17 cellular contexts compared by ENCODE assay signal in the genomic region with DNA sequence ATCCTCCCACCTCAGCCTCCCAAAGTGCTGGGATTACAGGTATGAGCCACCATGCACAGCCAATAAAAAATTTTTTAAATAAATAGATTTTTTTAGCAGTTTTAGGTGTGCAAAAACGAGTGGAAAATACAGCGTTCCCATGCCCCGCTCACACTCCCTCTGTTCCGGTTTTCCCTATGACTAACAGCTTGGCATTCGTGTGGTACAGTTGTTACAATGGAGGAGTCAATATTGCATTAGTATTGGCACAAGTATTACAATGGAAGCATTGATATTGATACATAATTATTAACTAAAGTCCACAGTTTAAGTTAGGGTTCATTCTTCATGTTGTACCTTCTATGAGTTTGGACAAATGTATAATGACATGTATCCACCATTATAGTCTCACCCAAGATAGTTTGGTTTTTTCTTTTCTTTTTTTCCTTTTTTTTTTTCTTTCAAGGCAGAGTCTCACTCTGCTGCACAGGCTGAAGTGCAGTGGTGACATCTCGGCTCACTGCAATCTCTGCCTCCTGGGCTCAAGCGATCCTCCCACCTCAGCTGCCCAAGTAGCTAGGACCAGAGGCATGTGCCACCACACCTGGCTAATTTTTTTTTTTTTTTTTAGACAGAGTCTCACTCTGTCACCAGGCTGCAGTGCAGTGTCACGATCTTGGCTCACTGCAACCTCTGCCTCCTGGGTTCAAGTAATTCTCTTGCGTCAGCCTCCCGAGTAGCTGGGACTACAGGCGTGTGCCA. TPM values are rescaled to one million over a fixed set of nuclear protein-coding genes. Genes with fewer than 3 reads are reported as not detected.
A peak's percentile ranks its signal among the peaks of the same experiment; 100 is the strongest.
DNase-seq lines count a peak whose midpoint lies in the region; ATAC-seq, FAIRE-seq and TF ChIP-seq lines count a peak whose summit lies in the region.
"Had no signal": no experiment of that assay in that cellular context is flagged by ENCODE, and none has a peak within 500 bp of the region (broad histone marks: within the 10 kb centered on the region; RNA-seq: fewer than 3 reads in every experiment).

No MANE protein-coding gene starts in this region.

- H3K9me3 Mint-ChIP-seq in MCF 10A (ENCODE audit: unreplicated experiment) = no peaks in the 10 kb centered on the region
- H3K9me3 Mint-ChIP-seq in HFFc6 = no peaks in the 10 kb centered on the region

- H3K27ac Mint-ChIP-seq in MCF 10A (ENCODE audit: low read depth, unreplicated experiment) (no peak overlapping the region), HFFc6 (no peak overlapping the region)

- ATAC-seq in pancreas (peak; percentile 85 to 97 (median 94)), right cardiac atrium (no peak)
- ATAC-seq: K562 had no signal

- H3K4me3 ChIP-seq in breast epithelium (no peak overlapping the region), pancreas (no peak overlapping the region), right cardiac atrium (ENCODE audit: low read length) (no peak overlapping the region)
- H3K4me3 ChIP-seq: K562 had no signal

- TF ChIP-seq CTCF in MCF 10A (IDR thresholded peaks at IDR 0.05; ENCODE audit: unreplicated experiment) = no peak
- TF ChIP-seq CTCF in breast epithelium (IDR thresholded peaks at IDR 0.05) = no peak
- TF ChIP-seq CTCF in pancreas (IDR thresholded peaks at IDR 0.05) = no peak
- no peak for TF ChIP-seq CTCF in HFFc6 (IDR thresholded peaks at IDR 0.05)

- POLR2A ChIA-PET in MCF 10A (lab: Yijun Ruan, JAX) = interaction anchor here (0.6 to 0.8 kb wide), 2 partner anchors 16 to 87 kb away, joined by 3 to 4 read pairs; no protein-coding TSS in a partner anchor

- H3K27me3 Mint-ChIP-seq in MCF 10A (ENCODE audit: insufficient read depth, unreplicated experiment) (peaks cover 38% of the 10 kb centered on the region), HFFc6 (ENCODE audit: insufficient read depth) (peaks cover 30% of the 10 kb centered on the region)

- no peaks in the 10 kb centered on the region for H3K4me1 ChIP-seq in breast epithelium
- H3K4me1 ChIP-seq in pancreas = peaks cover 0 to 9% (median 6%) of the 10 kb centered on the region in 3 donors
- H3K4me1 ChIP-seq in right cardiac atrium (ENCODE audit: control insufficient read depth, insufficient read depth, low read length) = no peaks in the 10 kb centered on the region

- DNase-seq in MCF 10A (ENCODE audit: unreplicated experiment) (peak; percentile 24), breast epithelium (ENCODE audit: low spot score in 2 of 2) (no peak), kidney glomerular epithelial cell (lab: John Stamatoyannopoulos, UW) (peak; percentile 16), pancreas (peak in 3 of 6 donors; percentile 28 to 67 (median 63)), right cardiac atrium (no peak), HFFc6 (no peak), NCI-H1417 (lab: John Stamatoyannopoulos, UW) (no peak)
- DNase-seq in activated T-cell treated with anti-CD3 and anti-CD28 coated beads, Interleukin-2, amount 50 U/mL, for 48 hours = no peak
- DNase-seq: C1 segment of cervical spinal cord; COR-L47; DMS79; H7; NCI-H1048; NCI-H1694; NCI-H526 treated with DMSO at 0.1 percent for 48 hours; NK-92 treated with Interleukin-12 subunit alpha and Interleukin-12 subunit beta, amount 100 ng/mL, for 24 hours had no signal

- no peak for FAIRE-seq in pancreas (lab: Jason Lieb, UNC)
- FAIRE-seq: K562 had no signal

- peaks cover 6% of the 10 kb centered on the region for H3K4me1 Mint-ChIP-seq in MCF 10A (ENCODE audit: insufficient read depth, unreplicated experiment)
- H3K4me1 Mint-ChIP-seq in HFFc6 (ENCODE audit: low read depth) = peaks cover 10% of the 10 kb centered on the region

- H3K36me3 ChIP-seq in breast epithelium (no peaks in the 10 kb centered on the region), pancreas (no peaks in the 10 kb centered on the region)

- H3K36me3 Mint-ChIP-seq in MCF 10A (ENCODE audit: insufficient read depth, unreplicated experiment) (peaks cover 6% of the 10 kb centered on the region), HFFc6 (ENCODE audit: low read depth) (no peaks in the 10 kb centered on the region)

- H3K27me3 ChIP-seq in breast epithelium (no peaks in the 10 kb centered on the region), pancreas (no peaks in the 10 kb centered on the region), right cardiac atrium (ENCODE audit: control insufficient read depth, insufficient read depth) (no peaks in the 10 kb centered on the region)

- no peak overlapping the region for H3K4me3 Mint-ChIP-seq in MCF 10A (ENCODE audit: unreplicated experiment)
- H3K4me3 Mint-ChIP-seq in HFFc6 = no peak overlapping the region

- intact Hi-C loops in MCF 10A (cut with micrococcal nuclease) = no loop called here
- intact Hi-C loops in breast epithelium (cut with DNase I; ENCODE audit: low total_unique reads) = no loop called here
- intact Hi-C loops in pancreas (cut with DNase I) = loop anchor here in 1 of 3 donors (10.0 kb wide), 1 partner anchor 122 kb away; no protein-coding TSS in a partner anchor
- intact Hi-C loops in right cardiac atrium (cut with DNase I) = no loop called here

- H3K27ac ChIP-seq in breast epithelium = no peak overlapping the region
- H3K27ac ChIP-seq in pancreas = peak overlapping the region; percentile 39 to 77 (median 50)
- H3K27ac ChIP-seq in right cardiac atrium (ENCODE audit: low read length) = no peak overlapping the region

- CTCF ChIA-PET in MCF 10A (lab: Yijun Ruan, JAX) = interaction anchor here (0.6 kb wide), 1 partner anchor 388 kb away, joined by 3 read pairs; no protein-coding TSS in a partner anchor

- 32 to 36% methylated on average over 11 of the region's 11 CpGs for WGBS in pancreas, 2 donors
- 89% methylated on average over 11 of the region's 11 CpGs for WGBS in right cardiac atrium

- BruUV-seq in MCF 10A (replicated peaks; lab: Mats Ljungman, UMichigan) = no TSS peak

- no peaks in the 10 kb centered on the region for H3K9me3 ChIP-seq in breast epithelium
- no peaks in the 10 kb centered on the region for H3K9me3 ChIP-seq in pancreas
- no peaks in the 10 kb centered on the region for H3K9me3 ChIP-seq in right cardiac atrium (ENCODE audit: control insufficient read depth, low read length)

- no peak for TF ChIP-seq POLR2A in breast epithelium (IDR thresholded peaks at IDR 0.05)

RNA-seq across cellular contexts. Expression of a gene that starts 15.4 kb away (rescaled TPM):
- total RNA-seq in MCF 10A (2022) = 1.7 and 2.8 TPM in 2 replicates
- total RNA-seq in breast epithelium = 10 to 100 TPM; 25.8 to 33.4 (median 30.0) TPM
- total RNA-seq in pancreas = 10 to 100 TPM in 5 of 6 donors, 1 to 10 TPM in 1; 9.3 to 23.1 (median 14.2) TPM
- polyA plus RNA-seq in pancreas = 10 to 100 TPM; 10.9 to 23.6 TPM
- total RNA-seq in right cardiac atrium = 10 to 100 TPM; 10.5 to 15.3 (median 12.3) TPM
- 11.8 TPM for polyA plus RNA-seq in right cardiac atrium
- total RNA-seq in HFFc6 (2021; fragmentation: NEBNext Ultra II Directional; extraction: Animal tissue kit (Norgen Biotek cat#: 25700)) = 1 to 10 TPM in 1 of 6 experiments, under 1 TPM in 5; 0.40 to 1.0 (median 0.74) TPM

RNA-seq across cellular contexts. Expression of a gene that starts 38.4 kb away (rescaled TPM):
- total RNA-seq in MCF 10A (2022) = 27.7 and 28.3 TPM in 2 replicates
- 10 to 100 TPM; 23.4 to 34.8 (median 32.1) TPM for total RNA-seq in breast epithelium
- total RNA-seq in pancreas = 10 to 100 TPM; 17.4 to 25.1 (median 19.4) TPM
- 10 to 100 TPM; 34.8 to 56.4 TPM for polyA plus RNA-seq in pancreas
- 10 to 100 TPM; 24.4 to 28.6 (median 26.5) TPM for total RNA-seq in right cardiac atrium
- polyA plus RNA-seq in right cardiac atrium = 22.6 TPM
- 10 to 100 TPM; 20.3 to 27.4 (median 22.8) TPM for total RNA-seq in HFFc6 (2021; fragmentation: NEBNext Ultra II Directional; extraction: Animal tissue kit (Norgen Biotek cat#: 25700))

Comparison
In these comparisons a context has a peak if more than half of its experiments do, and no peak if none do; other contexts are left out.
1. DNase-seq: peak in MCF 10A (single experiment) and kidney glomerular epithelial cell (single experiment); none in breast epithelium (0 of 2), right cardiac atrium (0 of 3), HFFc6 (single experiment), NCI-H1417 (0 of 3) and activated T-cell treated with anti-CD3 and anti-CD28 coated beads, Interleukin-2, amount 50 U/mL, for 48 hours (0 of 2).
2. H3K27ac ChIP-seq: peak in pancreas (4 of 4); none in breast epithelium (0 of 2) and right cardiac atrium (single experiment).
3. ATAC-seq: peak in pancreas (4 of 4); none in right cardiac atrium (0 of 2).